Comparison of ENCODE assay signal across 15 cellular contexts in genomic region chr3:170914690-170915089, GRCh38.
"Had no signal": no experiment of that assay in that cellular context is flagged by ENCODE, and none has a peak within 500 bp of the region (broad histone marks: within the 10 kb centered on the region; RNA-seq: fewer than 3 reads in every experiment).

No MANE protein-coding gene starts in this region.

- H3K36me3 ChIP-seq: ovary, suprapubic skin, thyroid gland had no signal

- H3K4me3 ChIP-seq: hepatocyte, ovary, suprapubic skin, thyroid gland had no signal

- DNase-seq: effector memory CD4-positive, alpha-beta T cell; foreskin melanocyte; head of caudate nucleus; left colon; naive thymus-derived CD4-positive, alpha-beta T cell; ovary; right cardiac atrium; stimulated activated CD4-positive, alpha-beta T cell treated with anti-CD3 and anti-CD28 coated beads, Interleukin-4, amount 100 ng/mL, for 1 hour; stimulated activated CD8-positive, alpha-beta memory T cell treated with anti-CD3 and anti-CD28 coated beads, Interleukin-4, amount 100 ng/mL, for 48 hours; stimulated activated naive CD8-positive, alpha-beta T cell treated with anti-CD3 and anti-CD28 coated beads, Interleukin-15, Interleukin-2, amounts not matched to agents 100 U/mL and 50 U/mL, for 24 hours; thyroid gland had no signal

- H3K4me1 ChIP-seq: suprapubic skin, thyroid gland had no signal

- H3K27ac ChIP-seq: hepatocyte, ovary, suprapubic skin, thyroid gland had no signal

- H3K27me3 ChIP-seq: hepatocyte, ovary, suprapubic skin, thyroid gland had no signal

- H3K9me3 ChIP-seq: ovary, thyroid gland had no signal

- ATAC-seq: esophagus mucosa; left colon; naive thymus-derived CD4-positive, alpha-beta T cell; right cardiac atrium; stimulated activated effector memory CD8-positive, alpha-beta T cell treated with anti-CD3 and anti-CD28 coated beads, Interleukin-12 subunit alpha, Interleukin-12 subunit beta, amount 100 ng/mL, for 72 hours; stimulated activated naive CD8-positive, alpha-beta T cell treated with anti-CD3 and anti-CD28 coated beads, Interleukin-15, Interleukin-2, amounts not matched to agents 100 U/mL and 50 U/mL, for 24 hours had no signal
